ENCODE assay signal across 12 cellular contexts in genomic region chr14:54108481-54109471, GRCh38.
DNase-seq lines count a peak whose midpoint lies in the region; ATAC-seq and TF ChIP-seq lines count a peak whose summit lies in the region.
"Had no signal": no experiment of that assay in that cellular context is flagged by ENCODE, and none has a peak within 500 bp of the region (broad histone marks: within the 10 kb centered on the region; RNA-seq: fewer than 3 reads in every experiment).

No MANE protein-coding gene starts in this region.

- H3K4me1 ChIP-seq in ACC112 (ENCODE audit: control insufficient read depth, insufficient read depth, low read length, unreplicated experiment) (peaks cover 35% of the 10 kb centered on the region), adipocyte (ENCODE audit: control insufficient read depth, insufficient read depth, low read length) (peaks cover 21% of the 10 kb centered on the region)

- H3K27ac ChIP-seq in ACC112 (ENCODE audit: low read depth, low read length), result peak overlapping the region; percentile 49
- H3K27ac ChIP-seq: ovary had no signal

- H3K4me1 Mint-ChIP-seq in activated naive CD8-positive, alpha-beta T cell treated with anti-CD3 and anti-CD28 coated beads for 36 hours, result peaks cover 2% of the 10 kb centered on the region
- no peaks in the 10 kb centered on the region for H3K4me1 Mint-ChIP-seq in activated CD8-positive, alpha-beta T cell treated with anti-CD3 and anti-CD28 coated beads for 36 hours (ENCODE audit: low read depth)

- POLR2A ChIA-PET in activated CD8-positive, alpha-beta T cell treated with anti-CD3 and anti-CD28 coated beads for 36 hours (lab: Charles Lee), result no interaction called here

- H3K27ac Mint-ChIP-seq in activated naive CD8-positive, alpha-beta T cell treated with anti-CD3 and anti-CD28 coated beads for 36 hours, result no peak overlapping the region
- no peak overlapping the region for H3K27ac Mint-ChIP-seq in activated CD8-positive, alpha-beta T cell treated with anti-CD3 and anti-CD28 coated beads for 36 hours
- H3K27ac Mint-ChIP-seq: type B pancreatic cell had no signal

- H3K4me3 Mint-ChIP-seq in activated naive CD8-positive, alpha-beta T cell treated with anti-CD3 and anti-CD28 coated beads for 36 hours, result no peak overlapping the region
- no peak overlapping the region for H3K4me3 Mint-ChIP-seq in activated CD8-positive, alpha-beta T cell treated with anti-CD3 and anti-CD28 coated beads for 36 hours
- H3K4me3 Mint-ChIP-seq: type B pancreatic cell had no signal

- no peak overlapping the region for H3K9ac ChIP-seq in adipocyte (ENCODE audit: low read length)

- 0 out of 2 replicates have a peak overlapping the region, but pooled peaks have one; percentile 13 for H3K4me3 ChIP-seq in ACC112 (ENCODE audit: low read depth, low read length)
- no peak overlapping the region for H3K4me3 ChIP-seq in adipocyte (ENCODE audit: low read length)
- H3K4me3 ChIP-seq: ovary had no signal

- H3K27me3 ChIP-seq in ACC112 (ENCODE audit: insufficient read depth, low read length) (no peaks in the 10 kb centered on the region), adipocyte (replicated peaks; ENCODE audit: control insufficient read depth, insufficient read depth, low read length) (no peaks in the 10 kb centered on the region)
- H3K27me3 ChIP-seq: ovary had no signal

- peak overlapping the region; percentile 66 for H2AFZ ChIP-seq in ACC112 (ENCODE audit: low read length, unreplicated experiment)

- peaks cover 3% of the 10 kb centered on the region for H3K9me3 ChIP-seq in adipocyte (ENCODE audit: control insufficient read depth, low read length)
- H3K9me3 ChIP-seq: ovary had no signal

- H3K36me3 Mint-ChIP-seq in activated naive CD8-positive, alpha-beta T cell treated with anti-CD3 and anti-CD28 coated beads for 36 hours, result no peaks in the 10 kb centered on the region
- no peaks in the 10 kb centered on the region for H3K36me3 Mint-ChIP-seq in activated CD8-positive, alpha-beta T cell treated with anti-CD3 and anti-CD28 coated beads for 36 hours (ENCODE audit: low read depth)
- H3K36me3 Mint-ChIP-seq: type B pancreatic cell had no signal

- no peaks in the 10 kb centered on the region for H3K9me3 Mint-ChIP-seq in activated naive CD8-positive, alpha-beta T cell treated with anti-CD3 and anti-CD28 coated beads for 36 hours
- H3K9me3 Mint-ChIP-seq in activated CD8-positive, alpha-beta T cell treated with anti-CD3 and anti-CD28 coated beads for 36 hours, result peaks cover 3% of the 10 kb centered on the region
- H3K9me3 Mint-ChIP-seq: type B pancreatic cell had no signal

- DNase-seq in HPDE6-E6E7 (ENCODE audit: extremely low spot score) (peak; percentile 28), adipocyte (ENCODE audit: low read depth) (peak; percentile 69), glomerular visceral epithelial cell (ENCODE audit: extremely low spot score) (peak; percentile 70), CD1c-positive myeloid dendritic cell (ENCODE audit: extremely low spot score) (no peak), activated T-cell treated with anti-CD3 and anti-CD28 coated beads for 4 hours (no peak)
- no peak for DNase-seq in activated naive CD8-positive, alpha-beta T cell treated with anti-CD3 and anti-CD28 coated beads for 36 hours
- DNase-seq in activated CD8-positive, alpha-beta T cell treated with anti-CD3 and anti-CD28 coated beads for 36 hours, result no peak
- DNase-seq: Kasumi-1, NCI-H748 treated with DMSO at 0.1 percent for 48 hours, ovary had no signal

- H3K36me3 ChIP-seq in ACC112 (ENCODE audit: insufficient read depth, low read length) (no peaks in the 10 kb centered on the region), adipocyte (ENCODE audit: control insufficient read depth, insufficient read depth, low read length, severe bottlenecking) (no peaks in the 10 kb centered on the region)
- H3K36me3 ChIP-seq: ovary had no signal

- intact Hi-C loops in activated CD8-positive, alpha-beta T cell treated with anti-CD3 and anti-CD28 coated beads for 36 hours (cut with micrococcal nuclease), result no loop called here

- no peaks in the 10 kb centered on the region for H3K27me3 Mint-ChIP-seq in activated naive CD8-positive, alpha-beta T cell treated with anti-CD3 and anti-CD28 coated beads for 36 hours
- no peaks in the 10 kb centered on the region for H3K27me3 Mint-ChIP-seq in activated CD8-positive, alpha-beta T cell treated with anti-CD3 and anti-CD28 coated beads for 36 hours
- H3K27me3 Mint-ChIP-seq: type B pancreatic cell had no signal

- no peak for ATAC-seq in activated CD8-positive, alpha-beta T cell treated with anti-CD3 and anti-CD28 coated beads for 36 hours

- CTCF ChIA-PET in activated CD8-positive, alpha-beta T cell treated with anti-CD3 and anti-CD28 coated beads for 36 hours (lab: Charles Lee), result no interaction called here

- no peak for TF ChIP-seq CTCF in activated CD8-positive, alpha-beta T cell treated with anti-CD3 and anti-CD28 coated beads for 36 hours (IDR thresholded peaks at IDR 0.05)

- H3K79me2 ChIP-seq in ACC112 (ENCODE audit: control insufficient read depth, insufficient read depth, low read length, unreplicated experiment), result no peaks in the 10 kb centered on the region

Comparison
In these comparisons a context has a peak if more than half of its experiments do, and no peak if none do; other contexts are left out.
1. DNase-seq: peak in HPDE6-E6E7 (single experiment), adipocyte (single experiment) and glomerular visceral epithelial cell (single experiment); none in activated naive CD8-positive, alpha-beta T cell treated with anti-CD3 and anti-CD28 coated beads for 36 hours (single experiment), CD1c-positive myeloid dendritic cell (single experiment), activated CD8-positive, alpha-beta T cell treated with anti-CD3 and anti-CD28 coated beads for 36 hours (single experiment) and activated T-cell treated with anti-CD3 and anti-CD28 coated beads for 4 hours (single experiment).